9 cellular contexts compared by ENCODE assay signal in genomic region chr19:1324792-1325567, GRCh38. TPM values are rescaled to one million over a fixed set of nuclear protein-coding genes. Genes with fewer than 3 reads are reported as not detected.
A peak's percentile ranks its signal among the peaks of the same experiment; 100 is the strongest.
DNase-seq lines count a peak whose midpoint lies in the region; ATAC-seq, FAIRE-seq and TF ChIP-seq lines count a peak whose summit lies in the region.
"Had no signal": no experiment of that assay in that cellular context is flagged by ENCODE, and none has a peak within 500 bp of the region (broad histone marks: within the 10 kb centered on the region; RNA-seq: fewer than 3 reads in every experiment).

No MANE protein-coding gene starts in this region.

- no peak overlapping the region for H2AFZ ChIP-seq in neural progenitor cell (replicated peaks)

- no peak overlapping the region for H3K27ac ChIP-seq in CD4-positive, alpha-beta T cell (ENCODE audit: low read depth, low read length)
- H3K27ac ChIP-seq in neural progenitor cell = no peak overlapping the region

- H3K36me3 Mint-ChIP-seq in CD4-positive, alpha-beta T cell (ENCODE audit: low read depth) = no peaks in the 10 kb centered on the region
- H3K36me3 Mint-ChIP-seq in neural progenitor cell = no peaks in the 10 kb centered on the region

- TF ChIP-seq CTCF in CD4-positive, alpha-beta T cell (IDR thresholded peaks at IDR 0.05) = no peak
- no peak for TF ChIP-seq CTCF in neural progenitor cell (IDR thresholded peaks at IDR 0.05)

- no peak overlapping the region for H3K4me2 ChIP-seq in neural progenitor cell

- no peaks in the 10 kb centered on the region for H3K4me1 Mint-ChIP-seq in CD4-positive, alpha-beta T cell (ENCODE audit: low read depth)
- H3K4me1 Mint-ChIP-seq in neural progenitor cell = peaks cover 26% of the 10 kb centered on the region
- H3K4me1 Mint-ChIP-seq: nephron had no signal

- POLR2A ChIA-PET in CD4-positive, alpha-beta T cell (lab: Charles Lee) = no interaction called here

- CTCF ChIA-PET in CD4-positive, alpha-beta T cell (lab: Charles Lee) = no interaction called here

- no peak for FAIRE-seq in urothelium cell line (lab: Jason Lieb, UNC)

- no peaks in the 10 kb centered on the region for H3K9me3 ChIP-seq in CD4-positive, alpha-beta T cell (ENCODE audit: control insufficient read depth, low read length)
- no peaks in the 10 kb centered on the region for H3K9me3 ChIP-seq in neural progenitor cell (ENCODE audit: low read depth)

- H3K4me3 Mint-ChIP-seq in CD4-positive, alpha-beta T cell = no peak overlapping the region
- peak overlapping the region; percentile 57 for H3K4me3 Mint-ChIP-seq in neural progenitor cell
- H3K4me3 Mint-ChIP-seq: nephron had no signal

- no peaks in the 10 kb centered on the region for H3K4me1 ChIP-seq in neural progenitor cell

- no peaks in the 10 kb centered on the region for H4K20me1 ChIP-seq in neural progenitor cell (ENCODE audit: low read depth)

- H3K27ac Mint-ChIP-seq in CD4-positive, alpha-beta T cell = no peak overlapping the region
- no peak overlapping the region for H3K27ac Mint-ChIP-seq in neural progenitor cell
- H3K27ac Mint-ChIP-seq: nephron had no signal

- H3F3A ChIP-seq in neural progenitor cell (ENCODE audit: low read depth) = peaks cover 11% of the 10 kb centered on the region

- H3K9ac ChIP-seq in neural progenitor cell = no peak overlapping the region

- H3K36me3 ChIP-seq in neural progenitor cell = no peaks in the 10 kb centered on the region

- no peak overlapping the region for H3K4me3 ChIP-seq in neural progenitor cell

- H3K9me3 Mint-ChIP-seq in CD4-positive, alpha-beta T cell = no peaks in the 10 kb centered on the region
- no peaks in the 10 kb centered on the region for H3K9me3 Mint-ChIP-seq in neural progenitor cell
- H3K9me3 Mint-ChIP-seq: nephron had no signal

- peak in 4 of 10 experiments; percentile 4 to 31 (median 6) for DNase-seq in CD4-positive, alpha-beta T cell
- DNase-seq in LHCN-M2 (ENCODE audit: low read depth) = peak; percentile 80
- DNase-seq in activated T-cell treated with anti-CD3 and anti-CD28 coated beads for 48 hours (ENCODE audit: low read depth) = peak; percentile 34
- peak; percentile 78 for DNase-seq in fibroblast of peridontal ligament (ENCODE audit: extremely low read depth)
- DNase-seq in neural progenitor cell (ENCODE audit: low spot score) = no peak
- peak; percentile 77 for DNase-seq in urothelium cell line (ENCODE audit: low spot score)
- DNase-seq in KG1 (lab: John Stamatoyannopoulos, UW) = no peak
- DNase-seq in GDM1 (lab: John Stamatoyannopoulos, UW) = no peak

- ATAC-seq in CD4-positive, alpha-beta T cell (ENCODE audit: poor library complexity) = peak; percentile 34

- H3K27me3 ChIP-seq in CD4-positive, alpha-beta T cell (ENCODE audit: control insufficient read depth, insufficient read depth, low read length) = peaks cover 24% of the 10 kb centered on the region
- no peaks in the 10 kb centered on the region for H3K27me3 ChIP-seq in neural progenitor cell

- no peaks in the 10 kb centered on the region for H3K79me2 ChIP-seq in neural progenitor cell (ENCODE audit: low read depth)

- intact Hi-C loops in CD4-positive, alpha-beta T cell (cut with DNase I, micrococcal nuclease) = no loop called here

- H3K27me3 Mint-ChIP-seq in CD4-positive, alpha-beta T cell = peaks cover 30% of the 10 kb centered on the region
- peaks cover 5% of the 10 kb centered on the region for H3K27me3 Mint-ChIP-seq in neural progenitor cell (ENCODE audit: insufficient read depth, low read depth)

RNA-seq across cellular contexts. Expression of gene EFNA2, which starts 39.3 kb away (rescaled TPM):
- not detected for total RNA-seq in CD4-positive, alpha-beta T cell
- 0.13 TPM in 1 of 2 replicates, not detected in the other for total RNA-seq in LHCN-M2 (2014; rRNA removed)
- polyA plus RNA-seq in LHCN-M2 (2012) = 0.09 TPM
- total RNA-seq in neural progenitor cell (ENCODE audit: low replicate concordance) = 13.2 and 34.7 TPM in 2 replicates

RNA-seq across cellular contexts. Expression of gene FAM174C, which starts 49.6 kb away (rescaled TPM):
- 10 to 100 TPM; 32.0 to 38.3 TPM for total RNA-seq in CD4-positive, alpha-beta T cell
- total RNA-seq in LHCN-M2 (2014; rRNA removed) (51.8 and 64.4 TPM in 2 replicates), neural progenitor cell (ENCODE audit: low replicate concordance) (4.8 and 14.6 TPM in 2 replicates)
- 71.4 TPM for polyA plus RNA-seq in LHCN-M2 (2012)

RNA-seq across cellular contexts. Expression of gene CIRBP, which starts 55.8 kb away (rescaled TPM):
- total RNA-seq in CD4-positive, alpha-beta T cell = 100 to 1,000 TPM; 614 to 628 TPM
- total RNA-seq in LHCN-M2 (2014; rRNA removed) = 253 and 293 TPM in 2 replicates
- polyA plus RNA-seq in LHCN-M2 (2012) = 248 TPM
- 395 and 737 TPM in 2 replicates for total RNA-seq in neural progenitor cell (ENCODE audit: low replicate concordance)

RNA-seq across cellular contexts. Expression of gene NDUFS7, which starts 58.7 kb away (rescaled TPM):
- total RNA-seq in CD4-positive, alpha-beta T cell = 10 to 100 TPM; 40.0 to 42.6 TPM
- total RNA-seq in LHCN-M2 (2014; rRNA removed) = 99.3 and 139 TPM in 2 replicates
- polyA plus RNA-seq in LHCN-M2 (2012) = 96.5 TPM
- 15.4 and 69.3 TPM in 2 replicates for total RNA-seq in neural progenitor cell (ENCODE audit: low replicate concordance)

Comparison
In these comparisons a context has a peak if more than half of its experiments do, and no peak if none do; other contexts are left out.
1. DNase-seq: peak in LHCN-M2 (single experiment), activated T-cell treated with anti-CD3 and anti-CD28 coated beads for 48 hours (single experiment), fibroblast of peridontal ligament (single experiment) and urothelium cell line (single experiment); none in neural progenitor cell (single experiment), KG1 (single experiment) and GDM1 (single experiment).
2. RNA of gene EFNA2, which starts 39.3 kb away (total RNA-seq): 13.2 to 34.7 TPM in neural progenitor cell; not detected in CD4-positive, alpha-beta T cell and 0.13 TPM in LHCN-M2; every median in the first group is over 10 times any median in the second.